Comparison of ENCODE assay signal across 9 cellular contexts in genomic region chr12:4118601-4119156, GRCh38.
DNase-seq lines count a peak whose midpoint lies in the region; ATAC-seq and TF ChIP-seq lines count a peak whose summit lies in the region.
"Had no signal": no experiment of that assay in that cellular context is flagged by ENCODE, and none has a peak within 500 bp of the region (broad histone marks: within the 10 kb centered on the region; RNA-seq: fewer than 3 reads in every experiment).

No MANE protein-coding gene starts in this region.

- no peaks in the 10 kb centered on the region for H3K36me3 Mint-ChIP-seq in activated CD4-positive, alpha-beta T cell treated with anti-CD3 and anti-CD28 coated beads for 36 hours (ENCODE audit: low read depth)
- no peaks in the 10 kb centered on the region for H3K36me3 Mint-ChIP-seq in activated T-helper 2 cell treated with anti-CD3 and anti-CD28 coated beads, Interferon-gamma antibody, Interleukin-2, Interleukin-4, amounts not matched to agents 10 μg/mL and 5 μg/mL and 100 μg/mL, durations not matched to agents 14 hours and 24 hours and 36 hours (ENCODE audit: low read depth)

- no peaks in the 10 kb centered on the region for H3K9me3 Mint-ChIP-seq in activated CD4-positive, alpha-beta T cell treated with anti-CD3 and anti-CD28 coated beads for 36 hours (ENCODE audit: low read depth)
- no peaks in the 10 kb centered on the region for H3K9me3 Mint-ChIP-seq in activated T-helper 2 cell treated with anti-CD3 and anti-CD28 coated beads, Interferon-gamma antibody, Interleukin-2, Interleukin-4, amounts not matched to agents 10 μg/mL and 5 μg/mL and 100 μg/mL, durations not matched to agents 14 hours and 24 hours and 36 hours

- H3K27me3 ChIP-seq in smooth muscle cell (ENCODE audit: low read depth), result no peaks in the 10 kb centered on the region

- CTCF ChIA-PET in activated CD4-positive, alpha-beta T cell treated with anti-CD3 and anti-CD28 coated beads for 36 hours (lab: Charles Lee), result interaction anchor here (0.9 to 4.8 kb wide), 7 partner anchors 11 to 158 kb away, joined by 3 to 31 read pairs (median 5); no protein-coding TSS in a partner anchor

- peak overlapping the region; percentile 86 for H3K27ac Mint-ChIP-seq in activated CD4-positive, alpha-beta T cell treated with anti-CD3 and anti-CD28 coated beads for 36 hours
- H3K27ac Mint-ChIP-seq in activated T-helper 2 cell treated with anti-CD3 and anti-CD28 coated beads, Interferon-gamma antibody, Interleukin-2, Interleukin-4, amounts not matched to agents 10 μg/mL and 5 μg/mL and 100 μg/mL, durations not matched to agents 14 hours and 24 hours and 36 hours, result peak overlapping the region; percentile 82

- peaks cover 3% of the 10 kb centered on the region for H3K27me3 Mint-ChIP-seq in activated CD4-positive, alpha-beta T cell treated with anti-CD3 and anti-CD28 coated beads for 36 hours
- no peaks in the 10 kb centered on the region for H3K27me3 Mint-ChIP-seq in activated T-helper 2 cell treated with anti-CD3 and anti-CD28 coated beads, Interferon-gamma antibody, Interleukin-2, Interleukin-4, amounts not matched to agents 10 μg/mL and 5 μg/mL and 100 μg/mL, durations not matched to agents 14 hours and 24 hours and 36 hours (ENCODE audit: low read depth)

- no peak overlapping the region for H3K27ac ChIP-seq in smooth muscle cell (ENCODE audit: low read depth)

- WGBS in smooth muscle cell (ENCODE audit: low lambda C conversion rate), result 84% methylated on average over 7 of the region's 7 CpGs

- no peak overlapping the region for H2AFZ ChIP-seq in smooth muscle cell (ENCODE audit: low read depth)

- H3K4me1 ChIP-seq in smooth muscle cell (ENCODE audit: low read depth), result peaks cover 8% of the 10 kb centered on the region

- H3K4me3 ChIP-seq in smooth muscle cell, result no peak overlapping the region

- peak overlapping the region; percentile 47 for H3K4me2 ChIP-seq in smooth muscle cell

- no peaks in the 10 kb centered on the region for H3F3A ChIP-seq in smooth muscle cell (ENCODE audit: low read depth)

- no peaks in the 10 kb centered on the region for H3K9me3 ChIP-seq in smooth muscle cell (replicated peaks; ENCODE audit: low read depth)

- no peaks in the 10 kb centered on the region for H3K36me3 ChIP-seq in smooth muscle cell (ENCODE audit: low read depth)

- POLR2A ChIA-PET in activated CD4-positive, alpha-beta T cell treated with anti-CD3 and anti-CD28 coated beads for 36 hours (lab: Charles Lee), result interaction anchor here (0.9 to 1.3 kb wide), 6 partner anchors 23 to 175 kb away, joined by 3 to 4 read pairs (median 3); no protein-coding TSS in a partner anchor

- intact Hi-C loops in activated CD4-positive, alpha-beta T cell treated with anti-CD3 and anti-CD28 coated beads for 36 hours (cut with DNase I, micrococcal nuclease), result loop anchor here (1.0 to 5.0 kb wide), 9 partner anchors 18 to 246 kb away; partner anchors contain the start of genes CCND2 (in 1 of the 2) and PARP11 (in 1 of the 2)
- intact Hi-C loops in activated T-helper 2 cell treated with anti-CD3 and anti-CD28 coated beads, Interferon-gamma antibody, Interleukin-2, Interleukin-4, amounts not matched to agents 10 μg/mL and 5 μg/mL and 100 μg/mL, durations not matched to agents 14 hours and 24 hours and 36 hours (cut with micrococcal nuclease), result loop anchor here (1.0 to 2.0 kb wide), 8 partner anchors 11 to 154 kb away; no protein-coding TSS in a partner anchor

- DNase-seq in activated CD4-positive, alpha-beta T cell treated with anti-CD3 and anti-CD28 coated beads for 36 hours, result no peak
- DNase-seq in activated CD4-positive, alpha-beta T cell treated with anti-CD3 and anti-CD28 coated beads, Interleukin-2, amount 50 U/mL, for 4 hours, result no peak
- DNase-seq in activated T-helper 2 cell treated with anti-CD3 and anti-CD28 coated beads, Interferon-gamma antibody, Interleukin-2, Interleukin-4, amounts not matched to agents 10 μg/mL and 5 μg/mL and 100 μg/mL, durations not matched to agents 14 hours and 24 hours and 36 hours (ENCODE audit: low spot score), result peak; percentile 17
- no peak for DNase-seq in smooth muscle cell (lab: John Stamatoyannopoulos, UW; ENCODE audit: unreplicated experiment)
- DNase-seq in HUDEP-2 (lab: John Stamatoyannopoulos, UW; ENCODE audit: unreplicated experiment in 76 of 76), result no peak
- no peak for DNase-seq in T-helper 9 cell
- DNase-seq in nucleus accumbens (lab: John Stamatoyannopoulos, UW), result no peak
- DNase-seq: NCI-H1105 treated with DMSO at 0.1 percent for 48 hours had no signal

- peaks cover 66% of the 10 kb centered on the region for H3K4me1 Mint-ChIP-seq in activated CD4-positive, alpha-beta T cell treated with anti-CD3 and anti-CD28 coated beads for 36 hours
- peaks cover 61% of the 10 kb centered on the region for H3K4me1 Mint-ChIP-seq in activated T-helper 2 cell treated with anti-CD3 and anti-CD28 coated beads, Interferon-gamma antibody, Interleukin-2, Interleukin-4, amounts not matched to agents 10 μg/mL and 5 μg/mL and 100 μg/mL, durations not matched to agents 14 hours and 24 hours and 36 hours (ENCODE audit: low read depth)

- no peaks in the 10 kb centered on the region for H4K20me1 ChIP-seq in smooth muscle cell (ENCODE audit: low read depth)

- no peak for TF ChIP-seq CTCF in smooth muscle cell (IDR thresholded peaks at IDR 0.05; ENCODE audit: borderline replicate concordance, insufficient read depth, poor library complexity, severe bottlenecking)

- peak; percentile 51 for ATAC-seq in activated CD4-positive, alpha-beta T cell treated with anti-CD3 and anti-CD28 coated beads for 36 hours
- peak; percentile 15 for ATAC-seq in HG02970 (IDR thresholded peaks at IDR 0.05; ENCODE audit: low FRiP score, unreplicated experiment)

- no peaks in the 10 kb centered on the region for H3K79me2 ChIP-seq in smooth muscle cell (ENCODE audit: low read depth)

- H3K4me3 Mint-ChIP-seq in activated CD4-positive, alpha-beta T cell treated with anti-CD3 and anti-CD28 coated beads for 36 hours, result peak overlapping the region; percentile 38
- H3K4me3 Mint-ChIP-seq in activated T-helper 2 cell treated with anti-CD3 and anti-CD28 coated beads, Interferon-gamma antibody, Interleukin-2, Interleukin-4, amounts not matched to agents 10 μg/mL and 5 μg/mL and 100 μg/mL, durations not matched to agents 14 hours and 24 hours and 36 hours (ENCODE audit: low read depth), result peak overlapping the region; percentile 62

- no peak overlapping the region for H3K9ac ChIP-seq in smooth muscle cell (ENCODE audit: low read depth)
